1 cellular context compared by ENCODE assay signal in the genomic region with DNA sequence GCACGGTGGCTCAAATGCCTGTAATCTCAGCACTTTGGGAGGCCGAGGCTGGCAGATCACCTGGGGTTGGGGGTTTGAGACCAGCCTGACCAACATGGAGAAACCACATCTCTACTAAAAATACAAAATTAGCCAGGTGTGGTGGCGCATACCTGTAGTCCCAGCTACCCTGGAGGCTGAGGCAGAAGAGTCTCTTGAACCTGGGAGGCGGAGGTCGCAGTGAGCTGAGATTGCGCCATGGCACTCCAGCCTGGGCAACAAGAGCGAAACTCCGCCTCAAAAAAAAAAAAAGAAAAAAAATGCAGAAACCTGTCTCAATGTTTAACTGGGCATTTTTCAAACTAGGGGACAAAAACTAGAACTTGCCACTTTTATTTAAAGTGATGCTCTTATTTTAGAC.
A peak's percentile ranks its signal among the peaks of the same experiment; 100 is the strongest.
TF ChIP-seq lines count a peak whose summit lies in the region.

No MANE protein-coding gene starts in this region.

TF ChIP-seq in A549, 52 proteins besides CTCF, POLR2A, EP300 and RAD21:
- TF ChIP-seq CEBPB (IDR thresholded peaks at IDR 0.05) = peak in 1 of 2 experiments; percentile 50; a peak in 1 of 4 replicates
